In genomic region chr2:161124186-161124585, GRCh38 we compare ENCODE assay signal across 12 cellular contexts. TPM values are rescaled to one million over a fixed set of nuclear protein-coding genes. Genes with fewer than 3 reads are reported as not detected.
DNase-seq lines count a peak whose midpoint lies in the region; ATAC-seq and TF ChIP-seq lines count a peak whose summit lies in the region.
"Had no signal": no experiment of that assay in that cellular context is flagged by ENCODE, and none has a peak within 500 bp of the region (broad histone marks: within the 10 kb centered on the region; RNA-seq: fewer than 3 reads in every experiment).

No MANE protein-coding gene starts in this region.

- POLR2A ChIA-PET in Caco-2 (lab: Charles Lee) (no interaction called here), activated B cell treated with CpG ODN at 0.5 μM for 24 hours (lab: Charles Lee) (interaction anchor here (0.7 to 1.7 kb wide), 6 partner anchors 11 to 47 kb away, joined by 3 to 5 read pairs (median 4); no protein-coding TSS in a partner anchor)

- peaks cover 24% of the 10 kb centered on the region for H3K9me3 Mint-ChIP-seq in Caco-2 (ENCODE audit: unreplicated experiment)
- H3K9me3 Mint-ChIP-seq in activated B cell treated with CpG ODN at 0.5 μM for 24 hours, result no peaks in the 10 kb centered on the region
- H3K9me3 Mint-ChIP-seq in glutamatergic neuron (ENCODE audit: unreplicated experiment), result no peaks in the 10 kb centered on the region
- H3K9me3 Mint-ChIP-seq: activated CD4-positive, alpha-beta T cell treated with anti-CD3 and anti-CD28 coated beads, Interleukin-2, amount 10 ng/mL, durations not matched to agents 7 days and 5 days had no signal

- H3K9me3 ChIP-seq in Caco-2 (no peaks in the 10 kb centered on the region), mesodermal cell (ENCODE audit: control insufficient read depth, low read length) (no peaks in the 10 kb centered on the region)

- no peaks in the 10 kb centered on the region for H3K27me3 ChIP-seq in Caco-2 (replicated peaks; ENCODE audit: control insufficient read depth, insufficient read depth, low read length)

- H3K36me3 ChIP-seq in Caco-2 (ENCODE audit: control insufficient read depth, insufficient read depth, low read length) (no peaks in the 10 kb centered on the region), mesodermal cell (ENCODE audit: control insufficient read depth, insufficient read depth, low read length) (no peaks in the 10 kb centered on the region)

- DNase-seq in Caco-2 (no peak), activated B cell treated with CpG ODN at 0.5 μM for 24 hours (no peak), NCI-H2171 (lab: John Stamatoyannopoulos, UW) (no peak), glutamatergic neuron (no peak), HPDE6-E6E7 (ENCODE audit: extremely low spot score) (no peak)
- DNase-seq: activated CD4-positive, alpha-beta T cell treated with anti-CD3 and anti-CD28 coated beads, Interleukin-2, amount 10 ng/mL, durations not matched to agents 7 days and 5 days; amniotic stem cell; NCI-H146; posterior cingulate gyrus had no signal

- BruUV-seq in Caco-2 (replicated peaks; lab: Mats Ljungman, UMichigan), result no TSS peak

- H3K36me3 Mint-ChIP-seq in Caco-2 (ENCODE audit: insufficient read depth, unreplicated experiment) (peaks cover 10% of the 10 kb centered on the region), activated B cell treated with CpG ODN at 0.5 μM for 24 hours (ENCODE audit: low read depth) (no peaks in the 10 kb centered on the region), glutamatergic neuron (ENCODE audit: unreplicated experiment) (no peaks in the 10 kb centered on the region)

- no peak overlapping the region for H3K4me3 Mint-ChIP-seq in Caco-2 (ENCODE audit: unreplicated experiment)
- no peak overlapping the region for H3K4me3 Mint-ChIP-seq in activated B cell treated with CpG ODN at 0.5 μM for 24 hours
- H3K4me3 Mint-ChIP-seq in glutamatergic neuron (ENCODE audit: unreplicated experiment), result no peak overlapping the region
- H3K4me3 Mint-ChIP-seq: activated CD4-positive, alpha-beta T cell treated with anti-CD3 and anti-CD28 coated beads, Interleukin-2, amount 10 ng/mL, durations not matched to agents 7 days and 5 days had no signal

- H3K4me1 Mint-ChIP-seq in Caco-2 (ENCODE audit: low read depth, unreplicated experiment) (peaks cover 22% of the 10 kb centered on the region), activated B cell treated with CpG ODN at 0.5 μM for 24 hours (peaks cover 32% of the 10 kb centered on the region), glutamatergic neuron (ENCODE audit: low read depth, unreplicated experiment) (no peaks in the 10 kb centered on the region)

- H3K4me1 ChIP-seq in Caco-2, result peaks cover 37% of the 10 kb centered on the region
- peaks cover 20% of the 10 kb centered on the region for H3K4me1 ChIP-seq in mesodermal cell (ENCODE audit: control insufficient read depth, insufficient read depth, low read length, poor library complexity, severe bottlenecking)

- H3K27ac ChIP-seq in mesodermal cell (ENCODE audit: low read depth, low read length, severe bottlenecking), result peak overlapping the region; percentile 90

- TF ChIP-seq CTCF in Caco-2 (IDR thresholded peaks at IDR 0.05; ENCODE audit: insufficient read depth in 1 of 2, low read depth in 1 of 2, low read length in 1 of 2, severe bottlenecking in 1 of 2, unreplicated experiment in 1 of 2) (no peak), activated B cell treated with CpG ODN at 0.5 μM for 24 hours (IDR thresholded peaks at IDR 0.05) (no peak), glutamatergic neuron (IDR thresholded peaks at IDR 0.05; ENCODE audit: partially characterized antibody, unreplicated experiment) (no peak)

- intact Hi-C loops in Caco-2 (cut with micrococcal nuclease; ENCODE audit: unreplicated experiment), result no loop called here
- intact Hi-C loops in activated B cell treated with CpG ODN at 0.5 μM for 24 hours (cut with micrococcal nuclease), result loop anchor here (1.0 to 2.0 kb wide), 2 partner anchors 12 to 19 kb away; no protein-coding TSS in a partner anchor

- peak overlapping the region; percentile 95 for H3K27ac Mint-ChIP-seq in Caco-2 (ENCODE audit: unreplicated experiment)
- no peak overlapping the region for H3K27ac Mint-ChIP-seq in activated B cell treated with CpG ODN at 0.5 μM for 24 hours
- no peak overlapping the region for H3K27ac Mint-ChIP-seq in glutamatergic neuron (ENCODE audit: unreplicated experiment)
- H3K27ac Mint-ChIP-seq: activated CD4-positive, alpha-beta T cell treated with anti-CD3 and anti-CD28 coated beads, Interleukin-2, amount 10 ng/mL, durations not matched to agents 7 days and 5 days had no signal

- CTCF ChIA-PET in Caco-2 (lab: Charles Lee) (no interaction called here), activated B cell treated with CpG ODN at 0.5 μM for 24 hours (lab: Charles Lee) (no interaction called here)

- ATAC-seq in HG02642 (IDR thresholded peaks at IDR 0.05; ENCODE audit: poor library complexity, unreplicated experiment), result peak; percentile 43
- ATAC-seq in activated B cell treated with CpG ODN at 0.5 μM for 24 hours (ENCODE audit: low read depth), result peak; percentile 87
- no peak for ATAC-seq in HG02623 (IDR thresholded peaks at IDR 0.05; ENCODE audit: unreplicated experiment)

- H3K4me3 ChIP-seq in Caco-2 (ENCODE audit: low read depth, low read length) (no peak overlapping the region), mesodermal cell (ENCODE audit: extremely low read depth, insufficient read depth, low read length, poor library complexity, severe bottlenecking) (no peak overlapping the region)

- H3K27me3 Mint-ChIP-seq in Caco-2 (ENCODE audit: insufficient read depth, unreplicated experiment) (no peaks in the 10 kb centered on the region), activated B cell treated with CpG ODN at 0.5 μM for 24 hours (no peaks in the 10 kb centered on the region), glutamatergic neuron (ENCODE audit: unreplicated experiment) (peaks cover 3% of the 10 kb centered on the region)

- 100% methylated on average over 1 of the region's 2 CpGs; no CpG with 5 or more reads in 1 of the 2 experiments for WGBS in mesodermal cell (ENCODE audit: insufficient coverage in 2 of 2), 2 experiments

RNA-seq across cellular contexts. Expression of gene TANK, which starts 36.0 kb away (rescaled TPM):
- 42.7 and 56.0 TPM in 2 replicates for total RNA-seq in Caco-2 (2022)
- 130 and 150 TPM in 2 replicates for total RNA-seq in activated B cell treated with CpG ODN at 0.5 μM for 24 hours
- 32.8 TPM for polyA plus RNA-seq in mesodermal cell (2013, experiment 1 of 2)
- polyA plus RNA-seq in mesodermal cell (2013, experiment 2 of 2), result 40.1 TPM
- 45.9 TPM for total RNA-seq in glutamatergic neuron (ENCODE audit: unreplicated experiment)
